In genomic region chr7:137816696-137817320, GRCh38 we compare ENCODE assay signal across 10 cellular contexts. TPM values are rescaled to one million over a fixed set of nuclear protein-coding genes. Genes with fewer than 3 reads are reported as not detected.
DNase-seq lines count a peak whose midpoint lies in the region; ATAC-seq, FAIRE-seq and TF ChIP-seq lines count a peak whose summit lies in the region.
"Had no signal": no experiment of that assay in that cellular context is flagged by ENCODE, and none has a peak within 500 bp of the region (broad histone marks: within the 10 kb centered on the region; RNA-seq: fewer than 3 reads in every experiment).

No MANE protein-coding gene starts in this region.

- no peak for FAIRE-seq in pancreas (lab: Jason Lieb, UNC)
- FAIRE-seq in small intestine (lab: Jason Lieb, UNC): no peak

- no peak overlapping the region for H2AFZ ChIP-seq in osteoblast (ENCODE audit: low read length)

- H3K27me3 ChIP-seq in dorsolateral prefrontal cortex (no peaks in the 10 kb centered on the region), osteoblast (ENCODE audit: insufficient read depth, low read length) (no peaks in the 10 kb centered on the region), pancreas (no peaks in the 10 kb centered on the region), body of pancreas (no peaks in the 10 kb centered on the region), small intestine (ENCODE audit: control insufficient read depth in 2 of 2, insufficient read depth in 2 of 2, low read length in 2 of 2) (no peaks in the 10 kb centered on the region)

- 44 to 51% methylated on average over 5 of the region's 5 CpGs for WGBS in pancreas, 2 donors
- WGBS in body of pancreas, 2 donors: 47 to 48% methylated on average over 5 of the region's 5 CpGs
- WGBS in small intestine, 3 donors: 38 to 60% (median 42%) methylated on average over 5 of the region's 5 CpGs

- no peak overlapping the region for H3K4me3 ChIP-seq in dorsolateral prefrontal cortex
- H3K4me3 ChIP-seq in osteoblast (ENCODE audit: insufficient read depth, low read length): no peak overlapping the region
- H3K4me3 ChIP-seq in pancreas: no peak overlapping the region
- no peak overlapping the region for H3K4me3 ChIP-seq in body of pancreas
- H3K4me3 ChIP-seq in small intestine (ENCODE audit: low read depth in 1 of 2, low read length in 2 of 2): no peak overlapping the region

- no peaks in the 10 kb centered on the region for H3K36me3 ChIP-seq in osteoblast (ENCODE audit: insufficient read depth, low read length)
- H3K36me3 ChIP-seq in pancreas: no peaks in the 10 kb centered on the region
- no peaks in the 10 kb centered on the region for H3K36me3 ChIP-seq in body of pancreas (replicated peaks in 1 of 2; ENCODE audit: insufficient read depth in 1 of 2, low read depth in 2 of 2)
- H3K36me3 ChIP-seq in small intestine (ENCODE audit: control insufficient read depth in 2 of 2, insufficient read depth in 2 of 2, low read length in 2 of 2): no peaks in the 10 kb centered on the region

- DNase-seq in NCI-H2227 (lab: John Stamatoyannopoulos, UW; ENCODE audit: unreplicated experiment) (peak; percentile 13), NCI-H2227 treated with DMSO at 0.1 percent for 48 hours (lab: John Stamatoyannopoulos, UW) (no peak), MV-4-11 (lab: John Stamatoyannopoulos, UW) (peak; percentile 19), dorsolateral prefrontal cortex (no peak), osteoblast (ENCODE audit: insufficient read length, low spot score, missing footprints) (no peak), pancreas (no peak), body of pancreas (no peak), small intestine (no peak)
- DNase-seq: NCI-H2107, occipital lobe had no signal

- no peak for TF ChIP-seq POLR2A in body of pancreas (IDR thresholded peaks at IDR 0.05)

- no peaks in the 10 kb centered on the region for H4K20me1 ChIP-seq in osteoblast (ENCODE audit: insufficient read depth, low read length)

- H3K79me2 ChIP-seq in osteoblast (ENCODE audit: insufficient read depth, low read length): peaks cover 23% of the 10 kb centered on the region

- H3K27ac ChIP-seq in dorsolateral prefrontal cortex (peak overlapping the region in 1 of 59 donors; percentile 41), osteoblast (ENCODE audit: low read depth, low read length) (no peak overlapping the region), pancreas (no peak overlapping the region), body of pancreas (no peak overlapping the region), small intestine (ENCODE audit: low read depth in 1 of 2, low read length in 1 of 2) (no peak overlapping the region)

- H3K4me1 ChIP-seq in osteoblast (ENCODE audit: insufficient read depth, low read length) (peaks cover 38% of the 10 kb centered on the region), pancreas (no peaks in the 10 kb centered on the region), body of pancreas (peaks cover 6% of the 10 kb centered on the region), small intestine (ENCODE audit: control insufficient read depth in 2 of 2, insufficient read depth in 1 of 2, low read depth in 1 of 2, low read length in 1 of 2) (no peaks in the 10 kb centered on the region)

- intact Hi-C loops in dorsolateral prefrontal cortex (cut with DNase I): loop anchor here in 1 of 2 donors (5.0 kb wide), 2 partner anchors 80 to 190 kb away; no protein-coding TSS in a partner anchor
- intact Hi-C loops in pancreas (cut with DNase I): no loop called here
- intact Hi-C loops in body of pancreas (cut with DNase I): no loop called here

- TF ChIP-seq CTCF in dorsolateral prefrontal cortex (IDR thresholded peaks at IDR 0.05 in 54 of 56, conservative IDR thresholded peaks at IDR 0.05 in 2 of 56; ENCODE audit: low read depth in 1 of 56, partially characterized antibody in 56 of 56): peak in 54 of 56 donors; percentile 12 to 67 (median 44)
- TF ChIP-seq CTCF in osteoblast (IDR thresholded peaks at IDR 0.05; ENCODE audit: extremely low read depth, low read depth, low read length): peak; percentile 52
- TF ChIP-seq CTCF in pancreas (IDR thresholded peaks at IDR 0.05): no peak
- TF ChIP-seq CTCF in body of pancreas (IDR thresholded peaks at IDR 0.05): no peak

- no peak overlapping the region for H3K4me2 ChIP-seq in osteoblast (ENCODE audit: insufficient read depth, low read length)

- H3K9me3 ChIP-seq in osteoblast (ENCODE audit: low read depth, low read length): no peaks in the 10 kb centered on the region
- no peaks in the 10 kb centered on the region for H3K9me3 ChIP-seq in pancreas
- H3K9me3 ChIP-seq in body of pancreas: no peaks in the 10 kb centered on the region
- no peaks in the 10 kb centered on the region for H3K9me3 ChIP-seq in small intestine (ENCODE audit: control insufficient read depth, low read depth)

- ATAC-seq in pancreas (no peak), body of pancreas (no peak)

RNA-seq across cellular contexts. Expression of gene DGKI, which starts 30.0 kb away (rescaled TPM):
- total RNA-seq in dorsolateral prefrontal cortex (100 to 1,000 TPM in 70 of 120 experiments, 10 to 100 TPM in 50; 46.2 to 154 (median 103) TPM), osteoblast (19.2 and 23.3 TPM in 2 replicates), pancreas (under 1 TPM; 0.04 to 0.81 (median 0.19) TPM), body of pancreas (1 to 10 TPM in 1 of 2 donors, not detected in 1; 2.6 TPM)
- polyA plus RNA-seq in pancreas (under 1 TPM; 0.05 to 0.15 TPM), small intestine (under 1 TPM in 1 of 3 donors, not detected in 2; 0.54 TPM)

Comparison
In these comparisons a context has a peak if more than half of its experiments do, and no peak if none do; other contexts are left out.
1. DNase-seq: peak in NCI-H2227 (single experiment) and MV-4-11 (single experiment); none in NCI-H2227 treated with DMSO at 0.1 percent for 48 hours (single experiment), dorsolateral prefrontal cortex (0 of 10), osteoblast (single experiment), pancreas (0 of 6), body of pancreas (0 of 4) and small intestine (single experiment).
2. CTCF ChIP-seq: peak in dorsolateral prefrontal cortex (54 of 56) and osteoblast (single experiment); none in pancreas (0 of 4) and body of pancreas (0 of 7).